ENCODE assay signal across 11 cellular contexts in genomic region chr12:109606261-109607028, GRCh38. TPM values are rescaled to one million over a fixed set of nuclear protein-coding genes. Genes with fewer than 3 reads are reported as not detected.
DNase-seq lines count a peak whose midpoint lies in the region; ATAC-seq and TF ChIP-seq lines count a peak whose summit lies in the region.
"Had no signal": no experiment of that assay in that cellular context is flagged by ENCODE, and none has a peak within 500 bp of the region (broad histone marks: within the 10 kb centered on the region; RNA-seq: fewer than 3 reads in every experiment).

No MANE protein-coding gene starts in this region.

- no peak for DNase-seq in Right ventricle myocardium inferior (ENCODE audit: missing footprints)
- no peak for DNase-seq in cardiac septum (ENCODE audit: low spot score)
- DNase-seq in cerebellar cortex (ENCODE audit: low spot score) = peak; percentile 43
- peak; percentile 70 for DNase-seq in medulla oblongata (ENCODE audit: extremely low spot score)
- no peak for DNase-seq in activated T-helper 2 cell treated with anti-CD3 and anti-CD28 coated beads, Interferon-gamma antibody, Interleukin-2, Interleukin-4, amounts not matched to agents 10 μg/mL and 5 μg/mL and 100 μg/mL, durations not matched to agents 14 hours and 24 hours and 36 hours (ENCODE audit: low spot score)
- no peak for DNase-seq in omental fat pad (ENCODE audit: low spot score)
- DNase-seq: foreskin melanocyte; naive thymus-derived CD4-positive, alpha-beta T cell had no signal

- no peak overlapping the region for H3K4me3 Mint-ChIP-seq in activated T-helper 2 cell treated with anti-CD3 and anti-CD28 coated beads, Interferon-gamma antibody, Interleukin-2, Interleukin-4, amounts not matched to agents 10 μg/mL and 5 μg/mL and 100 μg/mL, durations not matched to agents 14 hours and 24 hours and 36 hours (ENCODE audit: low read depth)
- H3K4me3 Mint-ChIP-seq: naive thymus-derived CD4-positive, alpha-beta T cell had no signal

- no peaks in the 10 kb centered on the region for H3K36me3 Mint-ChIP-seq in activated T-helper 2 cell treated with anti-CD3 and anti-CD28 coated beads, Interferon-gamma antibody, Interleukin-2, Interleukin-4, amounts not matched to agents 10 μg/mL and 5 μg/mL and 100 μg/mL, durations not matched to agents 14 hours and 24 hours and 36 hours (ENCODE audit: low read depth)
- H3K36me3 Mint-ChIP-seq: naive thymus-derived CD4-positive, alpha-beta T cell had no signal

- H3K4me1 Mint-ChIP-seq in activated T-helper 2 cell treated with anti-CD3 and anti-CD28 coated beads, Interferon-gamma antibody, Interleukin-2, Interleukin-4, amounts not matched to agents 10 μg/mL and 5 μg/mL and 100 μg/mL, durations not matched to agents 14 hours and 24 hours and 36 hours (ENCODE audit: low read depth) = no peaks in the 10 kb centered on the region

- peak; percentile 81 for ATAC-seq in Right ventricle myocardium inferior
- no peak for ATAC-seq in HG02885 (IDR thresholded peaks at IDR 0.05; ENCODE audit: poor library complexity, unreplicated experiment)
- ATAC-seq in HG03280 (IDR thresholded peaks at IDR 0.05; ENCODE audit: unreplicated experiment) = no peak
- ATAC-seq in omental fat pad (ENCODE audit: low FRiP score) = no peak
- ATAC-seq: A549; naive thymus-derived CD4-positive, alpha-beta T cell had no signal

- no peaks in the 10 kb centered on the region for H3K9me3 Mint-ChIP-seq in activated T-helper 2 cell treated with anti-CD3 and anti-CD28 coated beads, Interferon-gamma antibody, Interleukin-2, Interleukin-4, amounts not matched to agents 10 μg/mL and 5 μg/mL and 100 μg/mL, durations not matched to agents 14 hours and 24 hours and 36 hours
- H3K9me3 Mint-ChIP-seq: naive thymus-derived CD4-positive, alpha-beta T cell had no signal

- no peak for TF ChIP-seq CTCF in omental fat pad (IDR thresholded peaks at IDR 0.05)

- H3K27me3 Mint-ChIP-seq in activated T-helper 2 cell treated with anti-CD3 and anti-CD28 coated beads, Interferon-gamma antibody, Interleukin-2, Interleukin-4, amounts not matched to agents 10 μg/mL and 5 μg/mL and 100 μg/mL, durations not matched to agents 14 hours and 24 hours and 36 hours (ENCODE audit: low read depth) = peaks cover 18% of the 10 kb centered on the region

- H3K27ac Mint-ChIP-seq in activated T-helper 2 cell treated with anti-CD3 and anti-CD28 coated beads, Interferon-gamma antibody, Interleukin-2, Interleukin-4, amounts not matched to agents 10 μg/mL and 5 μg/mL and 100 μg/mL, durations not matched to agents 14 hours and 24 hours and 36 hours = no peak overlapping the region
- H3K27ac Mint-ChIP-seq: naive thymus-derived CD4-positive, alpha-beta T cell had no signal

- intact Hi-C loops in Right ventricle myocardium inferior (cut with DNase I) (no loop called here), cardiac septum (cut with DNase I) (loop anchor here (1.0 kb wide), 1 partner anchor 106 kb away; no protein-coding TSS in a partner anchor)
- intact Hi-C loops in activated T-helper 2 cell treated with anti-CD3 and anti-CD28 coated beads, Interferon-gamma antibody, Interleukin-2, Interleukin-4, amounts not matched to agents 10 μg/mL and 5 μg/mL and 100 μg/mL, durations not matched to agents 14 hours and 24 hours and 36 hours (cut with micrococcal nuclease) = no loop called here

RNA-seq across cellular contexts. Expression of gene MVK, which starts 32.9 kb away (rescaled TPM):
- total RNA-seq in Right ventricle myocardium inferior (11.8 TPM), cardiac septum (12.4 TPM), omental fat pad (10 to 100 TPM in 2 of 4 donors, 1 to 10 TPM in 2; 7.1 to 12.0 (median 9.9) TPM)
- total RNA-seq in activated T-helper 2 cell treated with anti-CD3 and anti-CD28 coated beads, Interferon-gamma antibody, Interleukin-2, Interleukin-4, amounts not matched to agents 10 μg/mL and 5 μg/mL and 100 μg/mL, durations not matched to agents 14 hours and 24 hours and 36 hours = 28.7 and 33.6 TPM in 2 replicates

RNA-seq across cellular contexts. Expression of gene MMAB, which starts 33.1 kb away (rescaled TPM):
- 61.7 TPM for total RNA-seq in Right ventricle myocardium inferior
- total RNA-seq in cardiac septum = 41.3 TPM
- total RNA-seq in activated T-helper 2 cell treated with anti-CD3 and anti-CD28 coated beads, Interferon-gamma antibody, Interleukin-2, Interleukin-4, amounts not matched to agents 10 μg/mL and 5 μg/mL and 100 μg/mL, durations not matched to agents 14 hours and 24 hours and 36 hours = 56.7 and 59.0 TPM in 2 replicates
- 10 to 100 TPM; 20.2 to 38.0 (median 29.1) TPM for total RNA-seq in omental fat pad

Comparison
In these comparisons a context has a peak if more than half of its experiments do, and no peak if none do; other contexts are left out.
1. DNase-seq: peak in cerebellar cortex (single experiment) and medulla oblongata (single experiment); none in Right ventricle myocardium inferior (single experiment), cardiac septum (single experiment), activated T-helper 2 cell treated with anti-CD3 and anti-CD28 coated beads, Interferon-gamma antibody, Interleukin-2, Interleukin-4, amounts not matched to agents 10 μg/mL and 5 μg/mL and 100 μg/mL, durations not matched to agents 14 hours and 24 hours and 36 hours (single experiment) and omental fat pad (single experiment).